ENCODE assay signal across 8 cellular contexts in genomic region chr16:83952940-83953795, GRCh38. TPM values are rescaled to one million over a fixed set of nuclear protein-coding genes. Genes with fewer than 3 reads are reported as not detected.
DNase-seq lines count a peak whose midpoint lies in the region; ATAC-seq and TF ChIP-seq lines count a peak whose summit lies in the region.

Gene OSGIN1, plus strand, starts transcription at chr16:83953240. Its CDS starts 4,432 bp downstream, at chr16:83957672.

- H3K27me3 ChIP-seq in kidney epithelial cell (ENCODE audit: control insufficient read depth, insufficient read depth, low read length), result no peaks in the 10 kb centered on the region

- H3K36me3 ChIP-seq in kidney epithelial cell (ENCODE audit: control insufficient read depth, insufficient read depth, low read length), result peaks cover 1% of the 10 kb centered on the region

- peak; percentile 18 for DNase-seq in activated gamma-delta T cell treated with Interleukin-2 at 50 U/mL for 16 hours
- DNase-seq in activated gamma-delta T cell (lab: John Stamatoyannopoulos, UW), result no peak
- peak; percentile 72 for DNase-seq in NCI-H2171 treated with DMSO at 0.1 percent for 48 hours (lab: John Stamatoyannopoulos, UW)
- DNase-seq in activated CD4-positive, CD25-positive, alpha-beta regulatory T cell (lab: John Stamatoyannopoulos, UW), result peak; percentile 14 to 65 (median 38)
- DNase-seq in cerebellar cortex (ENCODE audit: low spot score), result peak; percentile 60
- DNase-seq in kidney epithelial cell (ENCODE audit: low read depth), result peak; percentile 70
- DNase-seq in stimulated activated CD4-positive, alpha-beta T cell treated with anti-CD3 and anti-CD28 coated beads, Interleukin-12 subunit alpha, Interleukin-12 subunit beta, amount 100 ng/mL, for 48 hours (ENCODE audit: low read depth in 2 of 3, low spot score in 1 of 3), result peak; percentile 77 to 82 (median 78)

- H3K4me3 ChIP-seq in kidney epithelial cell (ENCODE audit: low read depth, low read length), result peak within 1 kb of the TSS; percentile 49

- ATAC-seq in HG03039 (IDR thresholded peaks at IDR 0.05; ENCODE audit: unreplicated experiment), result peak; percentile 46

- TF ChIP-seq CTCF in kidney epithelial cell (IDR thresholded peaks at IDR 0.05; ENCODE audit: insufficient read depth, low read length, poor library complexity, severe bottlenecking), result no peak

RNA-seq across cellular contexts. Expression of gene OSGIN1, which starts in this region (rescaled TPM):
- total RNA-seq in kidney epithelial cell, result 4.4 and 8.0 TPM in 2 replicates
